In the genomic region with DNA sequence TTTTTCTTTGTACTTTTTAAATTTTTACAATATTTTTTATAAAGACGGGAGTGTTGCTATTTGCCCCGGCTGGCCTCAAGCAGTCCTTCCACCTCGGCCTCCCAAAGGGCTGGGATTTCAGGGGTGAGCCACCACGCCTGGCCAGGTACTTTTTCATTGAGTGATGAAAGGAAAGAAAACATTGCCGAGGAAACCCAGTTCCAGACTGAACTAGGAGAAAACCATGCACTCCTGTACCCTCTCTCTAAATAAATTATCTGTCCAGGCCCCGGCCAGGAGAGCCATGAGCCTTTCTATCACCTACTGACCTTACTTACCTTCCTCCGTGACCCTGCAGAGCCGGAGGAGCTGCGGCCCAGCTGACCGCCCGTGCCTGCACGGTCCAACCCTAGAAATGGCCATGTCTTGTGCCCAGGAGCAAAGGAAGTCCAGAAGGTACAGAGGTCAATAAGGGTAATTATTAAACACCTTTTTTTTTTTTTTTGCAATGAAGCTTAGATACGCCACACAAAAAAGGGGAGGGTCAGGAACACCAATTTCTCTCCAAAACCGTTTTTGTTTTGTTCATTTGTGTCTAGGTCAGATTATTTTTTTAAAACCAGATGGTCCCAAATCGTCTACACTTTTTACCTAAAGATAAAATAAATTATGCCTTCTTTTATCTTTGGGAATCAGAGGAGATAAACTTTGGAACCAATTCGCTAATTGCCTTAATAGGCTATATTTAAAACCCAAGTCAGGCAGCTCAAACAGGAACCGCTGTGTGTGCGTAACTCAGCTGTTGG, we compare ENCODE assay signal across 30 cellular contexts. TPM values are rescaled to one million over a fixed set of nuclear protein-coding genes. Genes with fewer than 3 reads are reported as not detected.
A peak's percentile ranks its signal among the peaks of the same experiment; 100 is the strongest.
DNase-seq lines count a peak whose midpoint lies in the region; ATAC-seq and TF ChIP-seq lines count a peak whose summit lies in the region.
"Had no signal": no experiment of that assay in that cellular context is flagged by ENCODE, and none has a peak within 500 bp of the region (broad histone marks: within the 10 kb centered on the region; RNA-seq: fewer than 3 reads in every experiment).

A gene (minus strand): TSS at position 399 of the 785 bp plus-strand sequence. CDS start 1,233 bp downstream, outside the sequence.

- peak within 1 kb of the TSS; percentile 1 for H2AK5ac ChIP-seq in neuronal stem cell (ENCODE audit: low read depth, low read length)

- H3K4me1 ChIP-seq in Peyer's patch (peaks cover 0 to 36% (median 3%) of the 10 kb centered on the region in 4 donors), neuronal stem cell (ENCODE audit: control insufficient read depth in 2 of 2, insufficient read depth in 1 of 2, low read depth in 1 of 2, low read length in 2 of 2) (no peaks in the 10 kb centered on the region), right atrium auricular region (no peaks in the 10 kb centered on the region)
- H3K4me1 ChIP-seq in CD8-positive, alpha-beta memory T cell (ENCODE audit: insufficient read depth, low read length), result no peaks in the 10 kb centered on the region
- H3K4me1 ChIP-seq: gastroesophageal sphincter, left ventricle myocardium inferior, pancreas had no signal

- no peaks in the 10 kb centered on the region for H3K36me3 Mint-ChIP-seq in type B pancreatic cell
- H3K36me3 Mint-ChIP-seq in CD8-positive, alpha-beta memory T cell, result no peaks in the 10 kb centered on the region
- H3K36me3 Mint-ChIP-seq: activated CD4-positive, alpha-beta memory T cell treated with anti-CD3 and anti-CD28 coated beads for 36 hours; activated naive CD4-positive, alpha-beta T cell treated with anti-CD3 and anti-CD28 coated beads, Interleukin-2, amount 50 U/mL, for 72 hours; naive thymus-derived CD8-positive, alpha-beta T cell; stimulated activated naive B cell treated with anti-CD40 and anti-IgM and Interleukin-4, amounts not matched to agents 10 μg/mL and 1 μg/mL and 100 μg/mL, for 72 hours had no signal

- H3K9me3 Mint-ChIP-seq in type B pancreatic cell, result no peaks in the 10 kb centered on the region
- no peaks in the 10 kb centered on the region for H3K9me3 Mint-ChIP-seq in CD8-positive, alpha-beta memory T cell
- H3K9me3 Mint-ChIP-seq: activated CD4-positive, alpha-beta memory T cell treated with anti-CD3 and anti-CD28 coated beads for 36 hours; activated naive CD4-positive, alpha-beta T cell treated with anti-CD3 and anti-CD28 coated beads, Interleukin-2, amount 50 U/mL, for 72 hours; activated T-helper 2 cell treated with anti-CD3 and anti-CD28 coated beads, Interferon-gamma antibody, Interleukin-2, Interleukin-4, amounts not matched to agents 10 μg/mL and 5 μg/mL and 100 μg/mL, durations not matched to agents 14 hours and 24 hours and 36 hours; naive thymus-derived CD8-positive, alpha-beta T cell; stimulated activated naive B cell treated with anti-CD40 and anti-IgM and Interleukin-4, amounts not matched to agents 10 μg/mL and 1 μg/mL and 100 μg/mL, for 72 hours had no signal

- peak; percentile 60 to 62 for TF ChIP-seq POLR2A in Peyer's patch (IDR thresholded peaks at IDR 0.05)

- H3K14ac ChIP-seq in neuronal stem cell (ENCODE audit: low read length), result no peak within 1 kb of the TSS

- TF ChIP-seq CTCF in Peyer's patch (IDR thresholded peaks at IDR 0.05) (no peak), type B pancreatic cell (conservative IDR thresholded peaks at IDR 0.05) (no peak), right atrium auricular region (IDR thresholded peaks at IDR 0.05) (no peak)

- POLR2A ChIA-PET in CD8-positive, alpha-beta memory T cell (lab: Charles Lee), result no interaction called here

- H3K4me3 ChIP-seq in Peyer's patch, result peak within 1 kb of the TSS in 2 of 4 donors; percentile 47 to 54
- no peak within 1 kb of the TSS for H3K4me3 ChIP-seq in neuronal stem cell (ENCODE audit: low read length in 2 of 2)
- no peak within 1 kb of the TSS for H3K4me3 ChIP-seq in right atrium auricular region
- no peak within 1 kb of the TSS for H3K4me3 ChIP-seq in CD8-positive, alpha-beta memory T cell (ENCODE audit: low read length)
- H3K4me3 ChIP-seq: coronary artery, gastroesophageal sphincter, GM12878, left ventricle myocardium inferior, pancreas had no signal

- H3K9me3 ChIP-seq in Peyer's patch, result no peaks in the 10 kb centered on the region
- H3K9me3 ChIP-seq in neuronal stem cell (replicated peaks in 1 of 2; ENCODE audit: control insufficient read depth in 2 of 2, insufficient read depth in 1 of 2, low read depth in 1 of 2, low read length in 2 of 2), result no peaks in the 10 kb centered on the region
- no peaks in the 10 kb centered on the region for H3K9me3 ChIP-seq in right atrium auricular region
- H3K9me3 ChIP-seq in CD8-positive, alpha-beta memory T cell (ENCODE audit: low read length), result no peaks in the 10 kb centered on the region
- H3K9me3 ChIP-seq: gastroesophageal sphincter, left ventricle myocardium inferior, pancreas had no signal

- no peak within 1 kb of the TSS for H3K23ac ChIP-seq in neuronal stem cell (ENCODE audit: low read depth, low read length, poor library complexity)

- H3K9ac ChIP-seq in neuronal stem cell (ENCODE audit: low read depth, low read length, poor library complexity), result no peak within 1 kb of the TSS

- H2AFZ ChIP-seq in neuronal stem cell (ENCODE audit: low read length), result peak within 1 kb of the TSS; percentile 53

- no peak within 1 kb of the TSS for H3K4me2 ChIP-seq in neuronal stem cell (ENCODE audit: insufficient read depth, low read length, poor library complexity, severe bottlenecking)

- H3K27ac ChIP-seq in Peyer's patch, result peak within 1 kb of the TSS in 3 of 4 donors; percentile 49 to 86 (median 73)
- H3K27ac ChIP-seq in neuronal stem cell (replicated peaks; ENCODE audit: low read length), result no peak within 1 kb of the TSS
- no peak within 1 kb of the TSS for H3K27ac ChIP-seq in right atrium auricular region
- no peak within 1 kb of the TSS for H3K27ac ChIP-seq in CD8-positive, alpha-beta memory T cell (ENCODE audit: low read depth, low read length)
- H3K27ac ChIP-seq: coronary artery, gastroesophageal sphincter, left ventricle myocardium inferior, pancreas, RWPE1 had no signal

- DNase-seq in Peyer's patch (peak in 2 of 3 donors; percentile 60 to 71), kidney tubule cell (ENCODE audit: low spot score) (peak; percentile 23), neuronal stem cell (ENCODE audit: low spot score) (no peak), type B pancreatic cell (ENCODE audit: extremely low spot score, unreplicated experiment) (no peak), D341Med (ENCODE audit: low spot score) (no peak), right atrium auricular region (ENCODE audit: low spot score) (no peak)
- no peak for DNase-seq in CD8-positive, alpha-beta memory T cell
- DNase-seq: activated CD4-positive, alpha-beta memory T cell treated with anti-CD3 and anti-CD28 coated beads for 36 hours; anterior cingulate cortex; C1 segment of cervical spinal cord; GOT3; hippocampal formation; KBM-7; left ventricle myocardium inferior; naive thymus-derived CD8-positive, alpha-beta T cell; NCI-H1694; pancreas; stimulated activated CD4-positive, alpha-beta T cell treated with anti-CD3 and anti-CD28 coated beads, Interleukin-15, amount 100 ng/mL, for 24 hours; stimulated activated naive B cell treated with anti-CD40 and anti-IgM and Interleukin-4, amounts not matched to agents 10 μg/mL and 1 μg/mL and 100 μg/mL, for 72 hours; T-helper 1 cell had no signal

- no peak within 1 kb of the TSS for H2BK5ac ChIP-seq in neuronal stem cell (ENCODE audit: low read length)

- no peak within 1 kb of the TSS for H2BK12ac ChIP-seq in neuronal stem cell (ENCODE audit: low read length)

- no CpG with 5 or more reads among the region's 18 CpGs for WGBS in neuronal stem cell (ENCODE audit: extremely low coverage in 2 of 2, insufficient read length in 2 of 2, insufficient replicate concordance in 1 of 2), 2 donors

- CTCF ChIA-PET in CD8-positive, alpha-beta memory T cell (lab: Charles Lee), result no interaction called here

- H3K18ac ChIP-seq in neuronal stem cell (ENCODE audit: low read length), result peak within 1 kb of the TSS; percentile 67

- no peak within 1 kb of the TSS for H3K27ac Mint-ChIP-seq in type B pancreatic cell
- H3K27ac Mint-ChIP-seq in CD8-positive, alpha-beta memory T cell, result no peak within 1 kb of the TSS
- H3K27ac Mint-ChIP-seq: activated CD4-positive, alpha-beta memory T cell treated with anti-CD3 and anti-CD28 coated beads for 36 hours; activated naive CD4-positive, alpha-beta T cell treated with anti-CD3 and anti-CD28 coated beads, Interleukin-2, amount 50 U/mL, for 72 hours; activated T-helper 2 cell treated with anti-CD3 and anti-CD28 coated beads, Interferon-gamma antibody, Interleukin-2, Interleukin-4, amounts not matched to agents 10 μg/mL and 5 μg/mL and 100 μg/mL, durations not matched to agents 14 hours and 24 hours and 36 hours; stimulated activated naive B cell treated with anti-CD40 and anti-IgM and Interleukin-4, amounts not matched to agents 10 μg/mL and 1 μg/mL and 100 μg/mL, for 72 hours had no signal

- H3K4me1 Mint-ChIP-seq in type B pancreatic cell (ENCODE audit: unreplicated experiment), result no peaks in the 10 kb centered on the region
- no peaks in the 10 kb centered on the region for H3K4me1 Mint-ChIP-seq in CD8-positive, alpha-beta memory T cell
- H3K4me1 Mint-ChIP-seq: naive thymus-derived CD8-positive, alpha-beta T cell; stimulated activated naive B cell treated with anti-CD40 and anti-IgM and Interleukin-4, amounts not matched to agents 10 μg/mL and 1 μg/mL and 100 μg/mL, for 72 hours had no signal

- H3K27me3 ChIP-seq in Peyer's patch, result no peaks in the 10 kb centered on the region
- H3K27me3 ChIP-seq in neuronal stem cell (ENCODE audit: control insufficient read depth in 3 of 3, insufficient read depth in 3 of 3, low read depth in 1 of 3, low read length in 3 of 3), result no peaks in the 10 kb centered on the region
- no peaks in the 10 kb centered on the region for H3K27me3 ChIP-seq in right atrium auricular region
- no peaks in the 10 kb centered on the region for H3K27me3 ChIP-seq in CD8-positive, alpha-beta memory T cell (ENCODE audit: insufficient read depth, low read length, poor library complexity, severe bottlenecking)
- H3K27me3 ChIP-seq: pancreas had no signal

- peak within 1 kb of the TSS; percentile 10 for H3K4ac ChIP-seq in neuronal stem cell (ENCODE audit: low read length)

- H3K79me1 ChIP-seq in neuronal stem cell (ENCODE audit: low read depth, low read length), result no peaks in the 10 kb centered on the region

- ATAC-seq in HG02571 (IDR thresholded peaks at IDR 0.05; ENCODE audit: unreplicated experiment), result no peak
- ATAC-seq: activated CD4-positive, CD25-positive, alpha-beta regulatory T cell treated with anti-CD3 and anti-CD28 coated beads, Interleukin-2, amount 50 U/mL, for 24 hours; activated naive CD4-positive, alpha-beta T cell treated with anti-CD3 and anti-CD28 coated beads, Interleukin-2, amount 50 U/mL, for 72 hours; gastroesophageal sphincter; naive thymus-derived CD8-positive, alpha-beta T cell; pancreas; sciatic nerve; stimulated activated naive B cell treated with anti-CD40 and anti-IgM and Interleukin-4, amounts not matched to agents 10 μg/mL and 1 μg/mL and 100 μg/mL, for 72 hours had no signal

- H2BK15ac ChIP-seq in neuronal stem cell (ENCODE audit: low read length), result no peak within 1 kb of the TSS

- no peak within 1 kb of the TSS for H4K8ac ChIP-seq in neuronal stem cell (ENCODE audit: low read depth, low read length)

- H3K36me3 ChIP-seq in Peyer's patch (peaks cover 0 to 14% (median 0%) of the 10 kb centered on the region in 3 donors), neuronal stem cell (replicated peaks in 1 of 2; ENCODE audit: control insufficient read depth in 2 of 2, insufficient read depth in 2 of 2, low read length in 2 of 2) (no peaks in the 10 kb centered on the region), right atrium auricular region (no peaks in the 10 kb centered on the region)
- no peaks in the 10 kb centered on the region for H3K36me3 ChIP-seq in CD8-positive, alpha-beta memory T cell (ENCODE audit: insufficient read depth, low read length)
- H3K36me3 ChIP-seq: gastroesophageal sphincter, left ventricle myocardium inferior, pancreas had no signal

- peak within 1 kb of the TSS; percentile 28 for H3K4me3 Mint-ChIP-seq in type B pancreatic cell
- H3K4me3 Mint-ChIP-seq in CD8-positive, alpha-beta memory T cell, result no peak within 1 kb of the TSS
- H3K4me3 Mint-ChIP-seq: activated CD4-positive, alpha-beta memory T cell treated with anti-CD3 and anti-CD28 coated beads for 36 hours; naive thymus-derived CD8-positive, alpha-beta T cell; stimulated activated naive B cell treated with anti-CD40 and anti-IgM and Interleukin-4, amounts not matched to agents 10 μg/mL and 1 μg/mL and 100 μg/mL, for 72 hours had no signal

- H2BK120ac ChIP-seq in neuronal stem cell (ENCODE audit: low read depth, low read length), result no peak within 1 kb of the TSS

- H3K27me3 Mint-ChIP-seq in type B pancreatic cell, result no peaks in the 10 kb centered on the region
- peaks cover 0 to 5% of the 10 kb centered on the region in 2 donors for H3K27me3 Mint-ChIP-seq in CD8-positive, alpha-beta memory T cell
- H3K27me3 Mint-ChIP-seq: activated CD4-positive, alpha-beta memory T cell treated with anti-CD3 and anti-CD28 coated beads for 36 hours; naive thymus-derived CD8-positive, alpha-beta T cell had no signal

- H4K91ac ChIP-seq in neuronal stem cell (ENCODE audit: low read depth, low read length, poor library complexity), result no peak within 1 kb of the TSS

RNA-seq across cellular contexts. Expression of the gene that starts here (rescaled TPM):
- total RNA-seq in Peyer's patch (1,000 to 10,000 TPM in 1 of 4 donors, 100 to 1,000 TPM in 2, 10 to 100 TPM in 1; 22.3 to 1,183 (median 609) TPM), type B pancreatic cell (ENCODE audit: low replicate concordance) (3.1 and 7.9 TPM in 2 replicates), right atrium auricular region (not detected)
- polyA plus RNA-seq in neuronal stem cell (2013, experiment 1 of 2), result 0.20 TPM
- polyA plus RNA-seq in neuronal stem cell (2013, experiment 2 of 2), result 0.24 TPM
- total RNA-seq in CD8-positive, alpha-beta memory T cell, result under 1 TPM; 0.24 to 0.28 TPM
- not detected for polyA plus RNA-seq in CD8-positive, alpha-beta memory T cell
- total RNA-seq: activated naive CD4-positive, alpha-beta T cell treated with anti-CD3 and anti-CD28 coated beads, Interleukin-2, amount 50 U/mL, for 72 hours; left ventricle myocardium inferior; NCI-H460 had no signal
- polyA plus RNA-seq: GM12878; naive thymus-derived CD8-positive, alpha-beta T cell had no signal

Comparison
In these comparisons a context has a peak if more than half of its experiments do, and no peak if none do; other contexts are left out.
1. DNase-seq: peak in Peyer's patch (2 of 3) and kidney tubule cell (single experiment); none in neuronal stem cell (single experiment), type B pancreatic cell (single experiment), D341Med (single experiment), right atrium auricular region (single experiment) and CD8-positive, alpha-beta memory T cell (0 of 5).
2. H3K27ac ChIP-seq: peak in Peyer's patch (3 of 4); none in neuronal stem cell (single experiment), right atrium auricular region (0 of 2) and CD8-positive, alpha-beta memory T cell (single experiment).